Comparison of ENCODE assay signal across 9 cellular contexts in genomic region chr7:42843209-42843800, GRCh38.
DNase-seq lines count a peak whose midpoint lies in the region; ATAC-seq, FAIRE-seq and TF ChIP-seq lines count a peak whose summit lies in the region.
"Had no signal": no experiment of that assay in that cellular context is flagged by ENCODE, and none has a peak within 500 bp of the region (broad histone marks: within the 10 kb centered on the region; RNA-seq: fewer than 3 reads in every experiment).

No MANE protein-coding gene starts in this region.

- FAIRE-seq in keratinocyte (lab: Jason Lieb, UNC) = no peak

- dilution Hi-C loops in keratinocyte (cut with MboI; ENCODE audit: extremely low pct_ligation_motif_present, low sequenced_read_pairs) = no loop called here

- H4K20me1 ChIP-seq in keratinocyte (ENCODE audit: control insufficient read depth, extremely low read depth, insufficient read depth, low read length) = no peaks in the 10 kb centered on the region

- TF ChIP-seq CTCF in astrocyte of the cerebellum (IDR thresholded peaks at IDR 0.05; ENCODE audit: low read depth, low read length, missing control alignments) = peak; percentile 69
- TF ChIP-seq CTCF in keratinocyte (optimal IDR thresholded peaks at IDR 0.05 in 1 of 3, IDR thresholded peaks at IDR 0.05 in 1 of 3, conservative IDR thresholded peaks at IDR 0.05 in 1 of 3; ENCODE audit: extremely low read depth in 1 of 3, insufficient read depth in 2 of 3, low read length in 3 of 3) = peak; percentile 47 to 79 (median 50)

- ATAC-seq in GM19467 (IDR thresholded peaks at IDR 0.05; ENCODE audit: unreplicated experiment) = peak; percentile 64
- ATAC-seq: naive thymus-derived CD8-positive, alpha-beta T cell had no signal

- H3K4me3 ChIP-seq in astrocyte of the cerebellum (ENCODE audit: low read depth, low read length) (peak overlapping the region; percentile 11), keratinocyte (ENCODE audit: control insufficient read depth in 2 of 3, extremely low read depth in 1 of 3, insufficient read depth in 2 of 3, low read depth in 1 of 3, low read length in 3 of 3) (no peak overlapping the region)

- no peaks in the 10 kb centered on the region for H3K79me2 ChIP-seq in keratinocyte (ENCODE audit: control insufficient read depth, insufficient read depth, low read length)

- peak overlapping the region; percentile 27 for H2AFZ ChIP-seq in keratinocyte (ENCODE audit: control insufficient read depth, low read length)

- peak overlapping the region; percentile 61 for H3K4me2 ChIP-seq in keratinocyte (ENCODE audit: control insufficient read depth, extremely low read depth, insufficient read depth, low read depth, low read length)

- no peak overlapping the region for H3K9ac ChIP-seq in keratinocyte (ENCODE audit: control insufficient read depth, extremely low read depth, insufficient read depth, low read length)

- H3K27ac ChIP-seq in keratinocyte (ENCODE audit: control insufficient read depth, insufficient read depth, low read length) = no peak overlapping the region
- H3K27ac ChIP-seq in substantia nigra (ENCODE audit: low read depth, low read length, poor library complexity, severe bottlenecking) = no peak overlapping the region

- no peaks in the 10 kb centered on the region for H3K4me1 ChIP-seq in keratinocyte (ENCODE audit: control insufficient read depth, extremely low read depth, insufficient read depth, low read length)

- no peaks in the 10 kb centered on the region for H3K9me1 ChIP-seq in keratinocyte (ENCODE audit: control insufficient read depth, extremely low read depth, insufficient read depth, low read length)

- DNase-seq in COLO829 (ENCODE audit: low spot score) = peak; percentile 61
- DNase-seq in NCI-H1105 treated with DMSO at 0.1 percent for 48 hours (lab: John Stamatoyannopoulos, UW) = peak; percentile 30
- peak; percentile 13 for DNase-seq in astrocyte of the cerebellum (ENCODE audit: low read depth)
- no peak for DNase-seq in keratinocyte (ENCODE audit: low read depth, low spot score)
- peak in 29 of 49 donors; percentile 1 to 37 (median 15) for DNase-seq in substantia nigra (lab: John Stamatoyannopoulos, UW)
- no peak for DNase-seq in ureter (ENCODE audit: low spot score)
- DNase-seq in activated gamma-delta T cell (lab: John Stamatoyannopoulos, UW) = no peak

- H3K9me3 ChIP-seq in keratinocyte (ENCODE audit: control insufficient read depth, low read depth, low read length) = no peaks in the 10 kb centered on the region

- in situ Hi-C loops in astrocyte of the cerebellum (cut with HindIII; ENCODE audit: low sequenced_read_pairs) = loop anchor here (25.0 kb wide), 1 partner anchor 856 kb away; no protein-coding TSS in a partner anchor

- no peaks in the 10 kb centered on the region for H3K27me3 ChIP-seq in keratinocyte (ENCODE audit: control insufficient read depth, extremely low read depth, insufficient read depth, low read length)

- H3K36me3 ChIP-seq in keratinocyte (ENCODE audit: control insufficient read depth in 2 of 2, extremely low read depth in 1 of 2, insufficient read depth in 2 of 2, low read length in 2 of 2) = no peaks in the 10 kb centered on the region

Comparison
In these comparisons a context has a peak if more than half of its experiments do, and no peak if none do; other contexts are left out.
1. DNase-seq: peak in COLO829 (single experiment), NCI-H1105 treated with DMSO at 0.1 percent for 48 hours (single experiment), astrocyte of the cerebellum (single experiment) and substantia nigra (29 of 49); none in keratinocyte (single experiment), ureter (single experiment) and activated gamma-delta T cell (single experiment).